Comparison of ENCODE assay signal across 17 cellular contexts in the genomic region with DNA sequence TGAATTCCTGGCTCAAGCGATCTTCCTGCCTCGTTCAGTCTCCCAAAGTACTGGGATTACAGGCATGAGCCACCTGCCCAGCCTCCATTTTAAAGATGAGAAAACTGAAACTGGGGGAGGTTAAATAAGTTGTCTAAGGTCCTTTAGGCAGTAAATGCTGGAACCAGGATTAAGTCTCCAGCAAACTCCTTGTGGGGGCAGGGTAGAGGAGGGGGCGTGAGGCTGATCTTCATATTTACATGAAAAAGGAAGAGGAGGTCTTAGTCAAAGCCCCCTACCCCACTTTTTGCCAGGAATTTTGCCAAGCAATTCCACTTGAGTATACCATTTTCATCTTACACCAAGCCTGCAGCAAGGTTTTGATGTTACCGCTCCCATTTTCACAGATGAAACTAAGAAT.
DNase-seq lines count a peak whose midpoint lies in the region; ATAC-seq and TF ChIP-seq lines count a peak whose summit lies in the region.
"Had no signal": no experiment of that assay in that cellular context is flagged by ENCODE, and none has a peak within 500 bp of the region (broad histone marks: within the 10 kb centered on the region; RNA-seq: fewer than 3 reads in every experiment).

No MANE protein-coding gene starts in this region.

- H3K27me3 ChIP-seq in H9 (ENCODE audit: insufficient read depth, low read length) (no peaks in the 10 kb centered on the region), suprapubic skin (no peaks in the 10 kb centered on the region), heart left ventricle (no peaks in the 10 kb centered on the region)
- H3K27me3 ChIP-seq: BLaER1 treated with 17β-estradiol and CSF1 and Interleukin-3, amounts not matched to agents 10 nM and 100 nM had no signal

- H3K23ac ChIP-seq in H9 (ENCODE audit: insufficient read length, low read depth, low read length): no peak overlapping the region

- H3T11ph ChIP-seq in H9 (ENCODE audit: low read length): no peak overlapping the region

- no peaks in the 10 kb centered on the region for H3K9me3 ChIP-seq in H9 (ENCODE audit: control insufficient read depth, low read depth, low read length)
- no peaks in the 10 kb centered on the region for H3K9me3 ChIP-seq in suprapubic skin
- H3K9me3 ChIP-seq in heart left ventricle: no peaks in the 10 kb centered on the region
- H3K9me3 ChIP-seq: BLaER1 treated with 17β-estradiol and CSF1 and Interleukin-3, amounts not matched to agents 10 nM and 100 nM had no signal

- TF ChIP-seq CTCF in H9 (conservative IDR thresholded peaks at IDR 0.05) (no peak), WTC11 (IDR thresholded peaks at IDR 0.05) (no peak), suprapubic skin (IDR thresholded peaks at IDR 0.05) (no peak), heart left ventricle (IDR thresholded peaks at IDR 0.05) (no peak)

- H3K4me1 Mint-ChIP-seq in H9 (peaks cover 14 to 15% of the 10 kb centered on the region in 2 experiments), WTC11 (peaks cover 15% of the 10 kb centered on the region)

- H3K9me3 Mint-ChIP-seq in H9 (no peaks in the 10 kb centered on the region), WTC11 (no peaks in the 10 kb centered on the region)
- H3K9me3 Mint-ChIP-seq: CD8-positive, alpha-beta T cell had no signal

- H2BK15ac ChIP-seq in H9 (ENCODE audit: low read depth, low read length): no peak overlapping the region

- H3K36me3 ChIP-seq in suprapubic skin (no peaks in the 10 kb centered on the region), heart left ventricle (no peaks in the 10 kb centered on the region)
- H3K36me3 ChIP-seq: BLaER1 treated with 17β-estradiol and CSF1 and Interleukin-3, amounts not matched to agents 10 nM and 100 nM had no signal

- no CpG with 5 or more reads among the region's 4 CpGs for WGBS in H9 (ENCODE audit: extremely low coverage, insufficient read length, low lambda C conversion rate)
- WGBS in suprapubic skin: 91% methylated on average over 4 of the region's 4 CpGs
- WGBS in heart left ventricle, 4 donors: 90 to 92% (median 91%) methylated on average over 4 of the region's 4 CpGs

- ATAC-seq in WTC11 (peak; percentile 64; the same call in 1 of the 2 replicates), heart left ventricle (no peak)
- ATAC-seq: CD8-positive, alpha-beta T cell had no signal

- no peaks in the 10 kb centered on the region for H3K79me1 ChIP-seq in H9 (ENCODE audit: insufficient read depth, low read depth, low read length, poor library complexity, severe bottlenecking)

- no peak overlapping the region for H3K4me2 ChIP-seq in H9 (ENCODE audit: insufficient read depth, insufficient read length, low read length)

- H3K14ac ChIP-seq in H9 (ENCODE audit: insufficient read depth, low read length): no peak overlapping the region

- no peak overlapping the region for H2AK5ac ChIP-seq in H9 (ENCODE audit: insufficient read length, low read length)

- H4K91ac ChIP-seq in H9 (ENCODE audit: insufficient read length, low read depth, low read length): no peak overlapping the region

- H3K27me3 Mint-ChIP-seq in H9 (ENCODE audit: low read depth) (no peaks in the 10 kb centered on the region), WTC11 (ENCODE audit: low read depth) (no peaks in the 10 kb centered on the region)
- H3K27me3 Mint-ChIP-seq: B cell had no signal

- H4K20me1 ChIP-seq in H9 (ENCODE audit: control insufficient read depth, insufficient read depth, insufficient read length): no peaks in the 10 kb centered on the region
- H4K20me1 ChIP-seq: BLaER1 treated with 17β-estradiol and CSF1 and Interleukin-3, amounts not matched to agents 10 nM and 100 nM had no signal

- H3K4me1 ChIP-seq in H9 (ENCODE audit: insufficient read depth, low read length): no peaks in the 10 kb centered on the region
- H3K4me1 ChIP-seq in suprapubic skin: no peaks in the 10 kb centered on the region
- no peaks in the 10 kb centered on the region for H3K4me1 ChIP-seq in heart left ventricle

- DNase-seq in ELF-1 (ENCODE audit: low read depth, low spot score) (peak; percentile 3), H9 (no peak), WTC11 (ENCODE audit: low spot score) (no peak), iPS-NIHi11 (ENCODE audit: low spot score) (peak; percentile 14), suprapubic skin (ENCODE audit: low spot score in 2 of 2) (no peak), D341Med (ENCODE audit: low spot score) (no peak), heart left ventricle (no peak)
- DNase-seq in activated effector memory CD4-positive, alpha-beta T cell treated with Interleukin-2 at 50 U/mL for 16 hours: no peak
- DNase-seq: Calu3; CD8-positive, alpha-beta T cell; DMS 273 treated with DMSO at 0.1 percent for 48 hours; DMS53; DND-41; EL; HCEC 1CT had no signal

- H2BK5ac ChIP-seq in H9 (ENCODE audit: insufficient read length, low read length): no peak overlapping the region

- H4K5ac ChIP-seq in H9 (ENCODE audit: insufficient read length, low read depth, low read length): no peak overlapping the region

- H3K27ac ChIP-seq in H9 (ENCODE audit: insufficient read length, low read depth, low read length): no peak overlapping the region
- H3K27ac ChIP-seq in suprapubic skin: no peak overlapping the region
- no peak overlapping the region for H3K27ac ChIP-seq in heart left ventricle
- H3K27ac ChIP-seq: BLaER1 treated with 17β-estradiol and CSF1 and Interleukin-3, amounts not matched to agents 10 nM and 100 nM had no signal

- peak overlapping the region; percentile 71 for H2AFZ ChIP-seq in H9 (ENCODE audit: low read length)

- no peak for TF ChIP-seq EP300 in suprapubic skin (IDR thresholded peaks at IDR 0.05)

- H2BK12ac ChIP-seq in H9 (ENCODE audit: insufficient read length, low read depth, low read length): no peak overlapping the region

- H3K9ac ChIP-seq in H9 (ENCODE audit: extremely low read depth, insufficient read length, low read length): no peak overlapping the region
- H3K9ac ChIP-seq: BLaER1 treated with 17β-estradiol and CSF1 and Interleukin-3, amounts not matched to agents 10 nM and 100 nM had no signal

- H3K4ac ChIP-seq in H9 (ENCODE audit: low read depth, low read length): no peak overlapping the region

- intact Hi-C loops in heart left ventricle (cut with DNase I): no loop called here

- POLR2A ChIA-PET in WTC11 (lab: Charles Lee): no interaction called here

- no peaks in the 10 kb centered on the region for H3K36me3 Mint-ChIP-seq in H9 (ENCODE audit: insufficient read depth in 1 of 3, low read depth in 3 of 3)
- H3K36me3 Mint-ChIP-seq in WTC11: no peaks in the 10 kb centered on the region
- H3K36me3 Mint-ChIP-seq: CD8-positive, alpha-beta T cell had no signal

- H2BK120ac ChIP-seq in H9 (ENCODE audit: low read depth, low read length, poor library complexity, severe bottlenecking): no peak overlapping the region

- H3K4me3 Mint-ChIP-seq in H9: no peak overlapping the region; a peak in 1 of 5 replicates
- H3K4me3 Mint-ChIP-seq in WTC11: no peak overlapping the region
- H3K4me3 Mint-ChIP-seq: B cell; CD8-positive, alpha-beta T cell had no signal

- CTCF ChIA-PET in WTC11 (lab: Charles Lee): interaction anchor here (0.6 kb wide), 1 partner anchor 77 kb away, joined by 5 read pairs; a partner anchor contains a TSS

- H3K79me2 ChIP-seq in H9 (ENCODE audit: insufficient read depth, low read length): no peaks in the 10 kb centered on the region

- H4K8ac ChIP-seq in H9 (replicated peaks; ENCODE audit: insufficient read length, low read depth, low read length): no peak overlapping the region

- H3K18ac ChIP-seq in H9 (ENCODE audit: insufficient read length, low read depth, low read length): no peak overlapping the region

- TF ChIP-seq POLR2A in suprapubic skin (IDR thresholded peaks at IDR 0.05) (no peak), heart left ventricle (IDR thresholded peaks at IDR 0.05) (no peak)

- no peak overlapping the region for H3K56ac ChIP-seq in H9 (ENCODE audit: insufficient read length, low read depth, low read length)

- peak overlapping the region; percentile 37 to 68 (median 50); a peak in 3 of 7 replicates for H3K27ac Mint-ChIP-seq in H9
- H3K27ac Mint-ChIP-seq in WTC11: no peak overlapping the region
- H3K27ac Mint-ChIP-seq: B cell; CD8-positive, alpha-beta T cell had no signal

- no peak overlapping the region for H2BK20ac ChIP-seq in H9 (ENCODE audit: low read depth, low read length, poor library complexity, severe bottlenecking)

- no peaks in the 10 kb centered on the region for H3K23me2 ChIP-seq in H9 (ENCODE audit: insufficient read length, low read depth, low read length, poor library complexity, severe bottlenecking)

- H3K4me3 ChIP-seq in suprapubic skin (no peak overlapping the region), heart left ventricle (no peak overlapping the region)
- H3K4me3 ChIP-seq: BLaER1 treated with 17β-estradiol and CSF1 and Interleukin-3, amounts not matched to agents 10 nM and 100 nM had no signal

TF ChIP-seq in WTC11, 78 proteins besides CTCF, POLR2A, EP300 and RAD21 (continues in another document):
- TF ChIP-seq, protein P1, sequence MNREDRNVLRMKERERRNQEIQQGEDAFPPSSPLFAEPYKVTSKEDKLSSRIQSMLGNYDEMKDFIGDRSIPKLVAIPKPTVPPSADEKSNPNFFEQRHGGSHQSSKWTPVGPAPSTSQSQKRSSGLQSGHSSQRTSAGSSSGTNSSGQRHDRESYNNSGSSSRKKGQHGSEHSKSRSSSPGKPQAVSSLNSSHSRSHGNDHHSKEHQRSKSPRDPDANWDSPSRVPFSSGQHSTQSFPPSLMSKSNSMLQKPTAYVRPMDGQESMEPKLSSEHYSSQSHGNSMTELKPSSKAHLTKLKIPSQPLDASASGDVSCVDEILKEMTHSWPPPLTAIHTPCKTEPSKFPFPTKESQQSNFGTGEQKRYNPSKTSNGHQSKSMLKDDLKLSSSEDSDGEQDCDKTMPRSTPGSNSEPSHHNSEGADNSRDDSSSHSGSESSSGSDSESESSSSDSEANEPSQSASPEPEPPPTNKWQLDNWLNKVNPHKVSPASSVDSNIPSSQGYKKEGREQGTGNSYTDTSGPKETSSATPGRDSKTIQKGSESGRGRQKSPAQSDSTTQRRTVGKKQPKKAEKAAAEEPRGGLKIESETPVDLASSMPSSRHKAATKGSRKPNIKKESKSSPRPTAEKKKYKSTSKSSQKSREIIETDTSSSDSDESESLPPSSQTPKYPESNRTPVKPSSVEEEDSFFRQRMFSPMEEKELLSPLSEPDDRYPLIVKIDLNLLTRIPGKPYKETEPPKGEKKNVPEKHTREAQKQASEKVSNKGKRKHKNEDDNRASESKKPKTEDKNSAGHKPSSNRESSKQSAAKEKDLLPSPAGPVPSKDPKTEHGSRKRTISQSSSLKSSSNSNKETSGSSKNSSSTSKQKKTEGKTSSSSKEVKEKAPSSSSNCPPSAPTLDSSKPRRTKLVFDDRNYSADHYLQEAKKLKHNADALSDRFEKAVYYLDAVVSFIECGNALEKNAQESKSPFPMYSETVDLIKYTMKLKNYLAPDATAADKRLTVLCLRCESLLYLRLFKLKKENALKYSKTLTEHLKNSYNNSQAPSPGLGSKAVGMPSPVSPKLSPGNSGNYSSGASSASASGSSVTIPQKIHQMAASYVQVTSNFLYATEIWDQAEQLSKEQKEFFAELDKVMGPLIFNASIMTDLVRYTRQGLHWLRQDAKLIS (CRISPR knock-in tag; IDR thresholded peaks at IDR 0.05; ENCODE audit: borderline replicate concordance): no peak
- TF ChIP-seq TP53 (CRISPR knock-in tag; IDR thresholded peaks at IDR 0.05): no peak
- no peak for TF ChIP-seq NFE2L1 (CRISPR knock-in tag; IDR thresholded peaks at IDR 0.05)

Comparison
In these comparisons a context has a peak if more than half of its experiments do, and no peak if none do; other contexts are left out.
1. DNase-seq: peak in ELF-1 (single experiment) and iPS-NIHi11 (single experiment); none in H9 (single experiment), WTC11 (single experiment), suprapubic skin (0 of 2), D341Med (single experiment), heart left ventricle (0 of 5) and activated effector memory CD4-positive, alpha-beta T cell treated with Interleukin-2 at 50 U/mL for 16 hours (single experiment).